ENCODE assay signal across 8 cellular contexts in genomic region chr9:99222416-99223280, GRCh38. TPM values are rescaled to one million over a fixed set of nuclear protein-coding genes. Genes with fewer than 3 reads are reported as not detected.
A peak's percentile ranks its signal among the peaks of the same experiment; 100 is the strongest.
DNase-seq lines count a peak whose midpoint lies in the region; ATAC-seq lines count a peak whose summit lies in the region.

No MANE protein-coding gene starts in this region.

- no peaks in the 10 kb centered on the region for H3K9me3 Mint-ChIP-seq in activated CD8-positive, alpha-beta memory T cell treated with anti-CD3 and anti-CD28 coated beads, Interleukin-2, amount 10 ng/mL, durations not matched to agents 7 days and 5 days (ENCODE audit: low read depth)
- H3K9me3 Mint-ChIP-seq in activated naive CD8-positive, alpha-beta T cell (ENCODE audit: low read depth) = no peaks in the 10 kb centered on the region
- no peaks in the 10 kb centered on the region for H3K9me3 Mint-ChIP-seq in stimulated activated naive B cell treated with anti-CD40 and anti-IgM and Interleukin-4, amounts not matched to agents 10 μg/mL and 1 μg/mL and 100 μg/mL, for 72 hours

- no peaks in the 10 kb centered on the region for H3K27me3 Mint-ChIP-seq in activated CD8-positive, alpha-beta memory T cell treated with anti-CD3 and anti-CD28 coated beads, Interleukin-2, amount 10 ng/mL, durations not matched to agents 7 days and 5 days
- H3K27me3 Mint-ChIP-seq in activated naive CD8-positive, alpha-beta T cell = no peaks in the 10 kb centered on the region
- H3K27me3 Mint-ChIP-seq in stimulated activated naive B cell treated with anti-CD40 and anti-IgM and Interleukin-4, amounts not matched to agents 10 μg/mL and 1 μg/mL and 100 μg/mL, for 72 hours = no peaks in the 10 kb centered on the region

- peak overlapping the region; percentile 98 for H3K9ac ChIP-seq in iPS-15b (ENCODE audit: low read depth, low read length)

- peaks cover 2% of the 10 kb centered on the region for H3K4me1 ChIP-seq in iPS-15b (ENCODE audit: control insufficient read depth, insufficient read depth, low read length)

- peak overlapping the region; percentile 92 for H3K4me3 ChIP-seq in iPS-15b (ENCODE audit: low read depth, low read length)

- no peaks in the 10 kb centered on the region for H3K9me3 ChIP-seq in iPS-15b (ENCODE audit: control insufficient read depth, insufficient read depth, low read length)

- peaks cover 47% of the 10 kb centered on the region for H3K4me1 Mint-ChIP-seq in activated CD8-positive, alpha-beta memory T cell treated with anti-CD3 and anti-CD28 coated beads, Interleukin-2, amount 10 ng/mL, durations not matched to agents 7 days and 5 days
- peaks cover 65% of the 10 kb centered on the region for H3K4me1 Mint-ChIP-seq in activated naive CD8-positive, alpha-beta T cell (ENCODE audit: low read depth)
- peaks cover 38 to 74% of the 10 kb centered on the region in 2 donors for H3K4me1 Mint-ChIP-seq in stimulated activated naive B cell treated with anti-CD40 and anti-IgM and Interleukin-4, amounts not matched to agents 10 μg/mL and 1 μg/mL and 100 μg/mL, for 72 hours

- no peaks in the 10 kb centered on the region for H3K27me3 ChIP-seq in iPS-15b (ENCODE audit: control insufficient read depth, insufficient read depth, low read length)

- no peak for DNase-seq in activated CD8-positive, alpha-beta memory T cell treated with anti-CD3 and anti-CD28 coated beads, Interleukin-2, amount 10 ng/mL, durations not matched to agents 7 days and 5 days
- no peak for DNase-seq in activated CD8-positive, alpha-beta memory T cell treated with anti-CD3 and anti-CD28 coated beads, Interleukin-2, amount 50 U/mL, for 48 hours
- DNase-seq in stimulated activated naive B cell treated with anti-CD40 and anti-IgM and Interleukin-4, amounts not matched to agents 10 μg/mL and 1 μg/mL and 100 μg/mL, for 72 hours = no peak
- DNase-seq in NCI-H1436 (lab: John Stamatoyannopoulos, UW) (no peak), NCI-H510A treated with DMSO at 0.1 percent for 48 hours (lab: John Stamatoyannopoulos, UW) (no peak)

- ATAC-seq in activated CD8-positive, alpha-beta memory T cell treated with anti-CD3 and anti-CD28 coated beads, Interleukin-2, amount 10 ng/mL, durations not matched to agents 7 days and 5 days = no peak
- ATAC-seq in HG03103 (IDR thresholded peaks at IDR 0.05; ENCODE audit: low read depth, unreplicated experiment) = peak; percentile 22
- ATAC-seq in stimulated activated naive B cell treated with anti-CD40 and anti-IgM and Interleukin-4, amounts not matched to agents 10 μg/mL and 1 μg/mL and 100 μg/mL, for 72 hours (replicated peaks) = peak in 1 of 2 donors; percentile 2

- H3K36me3 ChIP-seq in iPS-15b (ENCODE audit: control insufficient read depth, insufficient read depth, low read length) = no peaks in the 10 kb centered on the region

- H3K27ac Mint-ChIP-seq in activated CD8-positive, alpha-beta memory T cell treated with anti-CD3 and anti-CD28 coated beads, Interleukin-2, amount 10 ng/mL, durations not matched to agents 7 days and 5 days = peak overlapping the region; percentile 99
- peak overlapping the region; percentile 100 for H3K27ac Mint-ChIP-seq in activated naive CD8-positive, alpha-beta T cell
- peak overlapping the region; percentile 100 for H3K27ac Mint-ChIP-seq in stimulated activated naive B cell treated with anti-CD40 and anti-IgM and Interleukin-4, amounts not matched to agents 10 μg/mL and 1 μg/mL and 100 μg/mL, for 72 hours

- CTCF ChIA-PET in activated CD8-positive, alpha-beta memory T cell treated with anti-CD3 and anti-CD28 coated beads, Interleukin-2, amount 10 ng/mL, durations not matched to agents 7 days and 5 days (lab: Charles Lee) = interaction anchor here (0.8 to 5.4 kb wide), 15 partner anchors 9 to 224 kb away, joined by 3 to 35 read pairs (median 4); no protein-coding TSS in a partner anchor

- peaks cover 27% of the 10 kb centered on the region for H3K36me3 Mint-ChIP-seq in activated CD8-positive, alpha-beta memory T cell treated with anti-CD3 and anti-CD28 coated beads, Interleukin-2, amount 10 ng/mL, durations not matched to agents 7 days and 5 days
- H3K36me3 Mint-ChIP-seq in activated naive CD8-positive, alpha-beta T cell = peaks cover 14% of the 10 kb centered on the region
- peaks cover 62 to 71% of the 10 kb centered on the region in 2 donors for H3K36me3 Mint-ChIP-seq in stimulated activated naive B cell treated with anti-CD40 and anti-IgM and Interleukin-4, amounts not matched to agents 10 μg/mL and 1 μg/mL and 100 μg/mL, for 72 hours

- H3K4me3 Mint-ChIP-seq in activated CD8-positive, alpha-beta memory T cell treated with anti-CD3 and anti-CD28 coated beads, Interleukin-2, amount 10 ng/mL, durations not matched to agents 7 days and 5 days = peak overlapping the region; percentile 99
- H3K4me3 Mint-ChIP-seq in activated naive CD8-positive, alpha-beta T cell = peak overlapping the region; percentile 99
- peak overlapping the region; percentile 89 to 99 for H3K4me3 Mint-ChIP-seq in stimulated activated naive B cell treated with anti-CD40 and anti-IgM and Interleukin-4, amounts not matched to agents 10 μg/mL and 1 μg/mL and 100 μg/mL, for 72 hours

RNA-seq across cellular contexts. Expression of gene SEC61B, which starts 0.6 kb away (rescaled TPM):
- 100 to 1,000 TPM; 101 to 154 TPM for total RNA-seq in activated CD8-positive, alpha-beta memory T cell treated with anti-CD3 and anti-CD28 coated beads, Interleukin-2, amount 10 ng/mL, durations not matched to agents 7 days and 5 days

RNA-seq across cellular contexts. Expression of gene ALG2, which starts 0.9 kb away (rescaled TPM):
- total RNA-seq in activated CD8-positive, alpha-beta memory T cell treated with anti-CD3 and anti-CD28 coated beads, Interleukin-2, amount 10 ng/mL, durations not matched to agents 7 days and 5 days = 10 to 100 TPM; 20.2 to 35.4 TPM
